ENCODE assay signal across 1 cellular context in the genomic region with DNA sequence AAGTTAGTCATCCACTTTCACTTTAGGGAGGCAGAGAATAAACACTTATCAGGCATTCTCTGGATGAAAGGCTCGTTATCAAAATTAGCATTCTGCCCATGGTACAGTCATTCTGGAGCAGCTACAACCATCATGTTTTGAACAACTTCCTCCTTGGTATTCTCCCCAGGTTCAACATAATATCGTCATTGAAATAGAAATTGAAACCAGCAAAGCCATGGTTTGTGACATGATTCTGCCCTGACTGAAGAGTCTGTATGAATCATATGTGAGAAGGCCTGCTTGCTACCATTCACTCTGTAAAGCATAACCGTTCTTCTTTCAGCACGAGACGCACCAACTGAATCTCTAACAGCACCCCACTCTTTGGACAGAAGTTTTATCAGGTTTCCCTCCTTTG.
TF ChIP-seq lines count a peak whose summit lies in the region.

No MANE protein-coding gene starts in this region.

TF ChIP-seq in GM12878, 131 proteins besides CTCF, POLR2A, EP300 and RAD21 (continued from another document and continues in another):
- TF ChIP-seq, protein P1, sequence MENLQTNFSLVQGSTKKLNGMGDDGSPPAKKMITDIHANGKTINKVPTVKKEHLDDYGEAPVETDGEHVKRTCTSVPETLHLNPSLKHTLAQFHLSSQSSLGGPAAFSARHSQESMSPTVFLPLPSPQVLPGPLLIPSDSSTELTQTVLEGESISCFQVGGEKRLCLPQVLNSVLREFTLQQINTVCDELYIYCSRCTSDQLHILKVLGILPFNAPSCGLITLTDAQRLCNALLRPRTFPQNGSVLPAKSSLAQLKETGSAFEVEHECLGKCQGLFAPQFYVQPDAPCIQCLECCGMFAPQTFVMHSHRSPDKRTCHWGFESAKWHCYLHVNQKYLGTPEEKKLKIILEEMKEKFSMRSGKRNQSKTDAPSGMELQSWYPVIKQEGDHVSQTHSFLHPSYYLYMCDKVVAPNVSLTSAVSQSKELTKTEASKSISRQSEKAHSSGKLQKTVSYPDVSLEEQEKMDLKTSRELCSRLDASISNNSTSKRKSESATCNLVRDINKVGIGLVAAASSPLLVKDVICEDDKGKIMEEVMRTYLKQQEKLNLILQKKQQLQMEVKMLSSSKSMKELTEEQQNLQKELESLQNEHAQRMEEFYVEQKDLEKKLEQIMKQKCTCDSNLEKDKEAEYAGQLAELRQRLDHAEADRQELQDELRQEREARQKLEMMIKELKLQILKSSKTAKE (IDR thresholded peaks at IDR 0.05; ENCODE audit: low read depth, poor library complexity, severe bottlenecking), result no peak
- TF ChIP-seq CHD1 (IDR thresholded peaks at IDR 0.05; ENCODE audit: low read depth, low read length) (no peak), CREM (IDR thresholded peaks at IDR 0.05; ENCODE audit: low read depth) (peak; percentile 57; the same call in 1 of the 2 replicates), NBN (IDR thresholded peaks at IDR 0.05) (no peak), FOXK2 (IDR thresholded peaks at IDR 0.05) (no peak), TCF3 (IDR thresholded peaks at IDR 0.05; ENCODE audit: borderline replicate concordance, insufficient read depth, low read depth, low read length) (no peak), NR2C1 (IDR thresholded peaks at IDR 0.05) (no peak), CBFB (IDR thresholded peaks at IDR 0.05; ENCODE audit: low read depth) (no peak), TCF7 (IDR thresholded peaks at IDR 0.05; ENCODE audit: borderline replicate concordance) (no peak), CREB1 (IDR thresholded peaks at IDR 0.05; ENCODE audit: low read depth) (peak; percentile 57; the same call in 1 of the 2 replicates), JUNB (IDR thresholded peaks at IDR 0.05) (peak; percentile 80), HDAC6 (IDR thresholded peaks at IDR 0.05; ENCODE audit: unreplicated experiment) (no peak), PML (IDR thresholded peaks at IDR 0.05; ENCODE audit: low read length) (no peak), ZNF384 (IDR thresholded peaks at IDR 0.05; ENCODE audit: borderline replicate concordance, low read depth, low read length) (no peak), HCFC1 (IDR thresholded peaks at IDR 0.05; ENCODE audit: low read length) (no peak), NRF1 (conservative IDR thresholded peaks at IDR 0.05; ENCODE audit: low read depth, low read length) (no peak), FOS (IDR thresholded peaks at IDR 0.05; ENCODE audit: borderline replicate concordance, extremely low read depth, insufficient read length) (no peak), NR2C2 (IDR thresholded peaks at IDR 0.05; ENCODE audit: borderline replicate concordance, control insufficient read depth, insufficient read length, low read depth) (no peak), ATF7 (IDR thresholded peaks at IDR 0.05; ENCODE audit: low read depth) (peak; percentile 80; the same call in 1 of the 2 replicates), TCF12 (IDR thresholded peaks at IDR 0.05; ENCODE audit: low read depth, low read length) (no peak), EGR1 (IDR thresholded peaks at IDR 0.05; ENCODE audit: borderline replicate concordance in 1 of 2, low read depth in 2 of 2, low read length in 2 of 2) (no peak), MXI1 (IDR thresholded peaks at IDR 0.05; ENCODE audit: low read depth, low read length) (no peak), SUZ12 (IDR thresholded peaks at IDR 0.05; ENCODE audit: unreplicated experiment) (no peak), YBX1 (IDR thresholded peaks at IDR 0.05) (no peak), HDGF (IDR thresholded peaks at IDR 0.05) (no peak), KAT2A (conservative IDR thresholded peaks at IDR 0.05; ENCODE audit: control insufficient read depth, low read depth, low read length) (no peak), ESRRA (IDR thresholded peaks at IDR 0.05; ENCODE audit: low read length) (no peak), POLR2AphosphoS5 (IDR thresholded peaks at IDR 0.05; ENCODE audit: low read length) (no peak), BRCA1 (IDR thresholded peaks at IDR 0.05; ENCODE audit: low read depth, low read length) (no peak), RFX5 (IDR thresholded peaks at IDR 0.05; ENCODE audit: low read depth, low read length) (no peak), SMC3 (IDR thresholded peaks at IDR 0.05; ENCODE audit: borderline replicate concordance, low read length) (no peak), SP1 (IDR thresholded peaks at IDR 0.05; ENCODE audit: low read depth, low read length) (no peak), IKZF1 (conservative IDR thresholded peaks at IDR 0.05) (no peak), MTA2 (IDR thresholded peaks at IDR 0.05; ENCODE audit: low read depth) (peak; percentile 42; the same call in 1 of the 2 replicates), RBBP5 (conservative IDR thresholded peaks at IDR 0.05) (no peak), ETV6 (conservative IDR thresholded peaks at IDR 0.05 in 1 of 2, IDR thresholded peaks at IDR 0.05 in 1 of 2; ENCODE audit: borderline replicate concordance in 1 of 2, low read depth in 1 of 2) (peak in 1 of 2 experiments; percentile 62; a peak in 1 of 4 replicates), TBL1XR1 (IDR thresholded peaks at IDR 0.05; ENCODE audit: low read depth, low read length) (no peak), ZNF217 (IDR thresholded peaks at IDR 0.05) (no peak), EED (IDR thresholded peaks at IDR 0.05; ENCODE audit: low read depth) (peak; percentile 13; the same call in 1 of the 2 replicates), STAT3 (IDR thresholded peaks at IDR 0.05; ENCODE audit: low read depth, low read length) (no peak), ZZZ3 (IDR thresholded peaks at IDR 0.05; ENCODE audit: control insufficient read depth, insufficient read length, low read depth) (no peak), ZBED1 (IDR thresholded peaks at IDR 0.05; ENCODE audit: borderline replicate concordance) (peak; percentile 46; the same call in 1 of the 2 replicates), MEF2B (IDR thresholded peaks at IDR 0.05; ENCODE audit: partially characterized antibody, poor library complexity, severe bottlenecking) (no peak), MEF2A (IDR thresholded peaks at IDR 0.05; ENCODE audit: insufficient read depth, low read depth, low read length) (0 out of 2 replicates have a peak, but pooled peaks have one; percentile 34), ZNF207 (IDR thresholded peaks at IDR 0.05; ENCODE audit: borderline replicate concordance) (no peak), SREBF1 (IDR thresholded peaks at IDR 0.05; ENCODE audit: low read length) (no peak), CBX3 (IDR thresholded peaks at IDR 0.05; ENCODE audit: borderline replicate concordance, low read depth) (no peak), KDM1A (IDR thresholded peaks at IDR 0.05; ENCODE audit: borderline replicate concordance) (no peak), SIN3A (IDR thresholded peaks at IDR 0.05; ENCODE audit: low read depth, low read length) (no peak), NR2F1 (conservative IDR thresholded peaks at IDR 0.05) (no peak), NFXL1 (IDR thresholded peaks at IDR 0.05; ENCODE audit: borderline replicate concordance) (no peak)
- TF ChIP-seq, protein P2, sequence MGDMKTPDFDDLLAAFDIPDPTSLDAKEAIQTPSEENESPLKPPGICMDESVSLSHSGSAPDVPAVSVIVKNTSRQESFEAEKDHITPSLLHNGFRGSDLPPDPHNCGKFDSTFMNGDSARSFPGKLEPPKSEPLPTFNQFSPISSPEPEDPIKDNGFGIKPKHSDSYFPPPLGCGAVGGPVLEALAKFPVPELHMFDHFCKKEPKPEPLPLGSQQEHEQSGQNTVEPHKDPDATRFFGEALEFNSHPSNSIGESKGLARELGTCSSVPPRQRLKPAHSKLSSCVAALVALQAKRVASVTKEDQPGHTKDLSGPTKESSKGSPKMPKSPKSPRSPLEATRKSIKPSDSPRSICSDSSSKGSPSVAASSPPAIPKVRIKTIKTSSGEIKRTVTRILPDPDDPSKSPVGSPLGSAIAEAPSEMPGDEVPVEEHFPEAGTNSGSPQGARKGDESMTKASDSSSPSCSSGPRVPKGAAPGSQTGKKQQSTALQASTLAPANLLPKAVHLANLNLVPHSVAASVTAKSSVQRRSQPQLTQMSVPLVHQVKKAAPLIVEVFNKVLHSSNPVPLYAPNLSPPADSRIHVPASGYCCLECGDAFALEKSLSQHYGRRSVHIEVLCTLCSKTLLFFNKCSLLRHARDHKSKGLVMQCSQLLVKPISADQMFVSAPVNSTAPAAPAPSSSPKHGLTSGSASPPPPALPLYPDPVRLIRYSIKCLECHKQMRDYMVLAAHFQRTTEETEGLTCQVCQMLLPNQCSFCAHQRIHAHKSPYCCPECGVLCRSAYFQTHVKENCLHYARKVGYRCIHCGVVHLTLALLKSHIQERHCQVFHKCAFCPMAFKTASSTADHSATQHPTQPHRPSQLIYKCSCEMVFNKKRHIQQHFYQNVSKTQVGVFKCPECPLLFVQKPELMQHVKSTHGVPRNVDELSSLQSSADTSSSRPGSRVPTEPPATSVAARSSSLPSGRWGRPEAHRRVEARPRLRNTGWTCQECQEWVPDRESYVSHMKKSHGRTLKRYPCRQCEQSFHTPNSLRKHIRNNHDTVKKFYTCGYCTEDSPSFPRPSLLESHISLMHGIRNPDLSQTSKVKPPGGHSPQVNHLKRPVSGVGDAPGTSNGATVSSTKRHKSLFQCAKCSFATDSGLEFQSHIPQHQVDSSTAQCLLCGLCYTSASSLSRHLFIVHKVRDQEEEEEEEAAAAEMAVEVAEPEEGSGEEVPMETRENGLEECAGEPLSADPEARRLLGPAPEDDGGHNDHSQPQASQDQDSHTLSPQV (IDR thresholded peaks at IDR 0.05), result no peak
- TF ChIP-seq, protein P3, sequence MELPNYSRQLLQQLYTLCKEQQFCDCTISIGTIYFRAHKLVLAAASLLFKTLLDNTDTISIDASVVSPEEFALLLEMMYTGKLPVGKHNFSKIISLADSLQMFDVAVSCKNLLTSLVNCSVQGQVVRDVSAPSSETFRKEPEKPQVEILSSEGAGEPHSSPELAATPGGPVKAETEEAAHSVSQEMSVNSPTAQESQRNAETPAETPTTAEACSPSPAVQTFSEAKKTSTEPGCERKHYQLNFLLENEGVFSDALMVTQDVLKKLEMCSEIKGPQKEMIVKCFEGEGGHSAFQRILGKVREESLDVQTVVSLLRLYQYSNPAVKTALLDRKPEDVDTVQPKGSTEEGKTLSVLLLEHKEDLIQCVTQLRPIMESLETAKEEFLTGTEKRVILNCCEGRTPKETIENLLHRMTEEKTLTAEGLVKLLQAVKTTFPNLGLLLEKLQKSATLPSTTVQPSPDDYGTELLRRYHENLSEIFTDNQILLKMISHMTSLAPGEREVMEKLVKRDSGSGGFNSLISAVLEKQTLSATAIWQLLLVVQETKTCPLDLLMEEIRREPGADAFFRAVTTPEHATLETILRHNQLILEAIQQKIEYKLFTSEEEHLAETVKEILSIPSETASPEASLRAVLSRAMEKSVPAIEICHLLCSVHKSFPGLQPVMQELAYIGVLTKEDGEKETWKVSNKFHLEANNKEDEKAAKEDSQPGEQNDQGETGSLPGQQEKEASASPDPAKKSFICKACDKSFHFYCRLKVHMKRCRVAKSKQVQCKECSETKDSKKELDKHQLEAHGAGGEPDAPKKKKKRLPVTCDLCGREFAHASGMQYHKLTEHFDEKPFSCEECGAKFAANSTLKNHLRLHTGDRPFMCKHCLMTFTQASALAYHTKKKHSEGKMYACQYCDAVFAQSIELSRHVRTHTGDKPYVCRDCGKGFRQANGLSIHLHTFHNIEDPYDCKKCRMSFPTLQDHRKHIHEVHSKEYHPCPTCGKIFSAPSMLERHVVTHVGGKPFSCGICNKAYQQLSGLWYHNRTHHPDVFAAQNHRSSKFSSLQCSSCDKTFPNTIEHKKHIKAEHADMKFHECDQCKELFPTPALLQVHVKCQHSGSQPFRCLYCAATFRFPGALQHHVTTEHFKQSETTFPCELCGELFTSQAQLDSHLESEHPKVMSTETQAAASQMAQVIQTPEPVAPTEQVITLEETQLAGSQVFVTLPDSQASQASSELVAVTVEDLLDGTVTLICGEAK (IDR thresholded peaks at IDR 0.05; ENCODE audit: borderline replicate concordance), result no peak
- TF ChIP-seq, protein P4, sequence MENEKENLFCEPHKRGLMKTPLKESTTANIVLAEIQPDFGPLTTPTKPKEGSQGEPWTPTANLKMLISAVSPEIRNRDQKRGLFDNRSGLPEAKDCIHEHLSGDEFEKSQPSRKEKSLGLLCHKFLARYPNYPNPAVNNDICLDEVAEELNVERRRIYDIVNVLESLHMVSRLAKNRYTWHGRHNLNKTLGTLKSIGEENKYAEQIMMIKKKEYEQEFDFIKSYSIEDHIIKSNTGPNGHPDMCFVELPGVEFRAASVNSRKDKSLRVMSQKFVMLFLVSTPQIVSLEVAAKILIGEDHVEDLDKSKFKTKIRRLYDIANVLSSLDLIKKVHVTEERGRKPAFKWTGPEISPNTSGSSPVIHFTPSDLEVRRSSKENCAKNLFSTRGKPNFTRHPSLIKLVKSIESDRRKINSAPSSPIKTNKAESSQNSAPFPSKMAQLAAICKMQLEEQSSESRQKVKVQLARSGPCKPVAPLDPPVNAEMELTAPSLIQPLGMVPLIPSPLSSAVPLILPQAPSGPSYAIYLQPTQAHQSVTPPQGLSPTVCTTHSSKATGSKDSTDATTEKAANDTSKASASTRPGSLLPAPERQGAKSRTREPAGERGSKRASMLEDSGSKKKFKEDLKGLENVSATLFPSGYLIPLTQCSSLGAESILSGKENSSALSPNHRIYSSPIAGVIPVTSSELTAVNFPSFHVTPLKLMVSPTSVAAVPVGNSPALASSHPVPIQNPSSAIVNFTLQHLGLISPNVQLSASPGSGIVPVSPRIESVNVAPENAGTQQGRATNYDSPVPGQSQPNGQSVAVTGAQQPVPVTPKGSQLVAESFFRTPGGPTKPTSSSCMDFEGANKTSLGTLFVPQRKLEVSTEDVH (IDR thresholded peaks at IDR 0.05; ENCODE audit: low read depth, partially characterized antibody), result no peak
- TF ChIP-seq, protein P5, sequence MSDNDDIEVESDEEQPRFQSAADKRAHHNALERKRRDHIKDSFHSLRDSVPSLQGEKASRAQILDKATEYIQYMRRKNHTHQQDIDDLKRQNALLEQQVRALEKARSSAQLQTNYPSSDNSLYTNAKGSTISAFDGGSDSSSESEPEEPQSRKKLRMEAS (IDR thresholded peaks at IDR 0.05; ENCODE audit: low read depth, low read length), result no peak
- TF ChIP-seq, protein P6, sequence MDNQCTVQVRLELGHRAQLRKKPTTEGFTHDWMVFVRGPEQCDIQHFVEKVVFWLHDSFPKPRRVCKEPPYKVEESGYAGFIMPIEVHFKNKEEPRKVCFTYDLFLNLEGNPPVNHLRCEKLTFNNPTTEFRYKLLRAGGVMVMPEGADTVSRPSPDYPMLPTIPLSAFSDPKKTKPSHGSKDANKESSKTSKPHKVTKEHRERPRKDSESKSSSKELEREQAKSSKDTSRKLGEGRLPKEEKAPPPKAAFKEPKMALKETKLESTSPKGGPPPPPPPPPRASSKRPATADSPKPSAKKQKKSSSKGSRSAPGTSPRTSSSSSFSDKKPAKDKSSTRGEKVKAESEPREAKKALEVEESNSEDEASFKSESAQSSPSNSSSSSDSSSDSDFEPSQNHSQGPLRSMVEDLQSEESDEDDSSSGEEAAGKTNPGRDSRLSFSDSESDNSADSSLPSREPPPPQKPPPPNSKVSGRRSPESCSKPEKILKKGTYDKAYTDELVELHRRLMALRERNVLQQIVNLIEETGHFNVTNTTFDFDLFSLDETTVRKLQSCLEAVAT (IDR thresholded peaks at IDR 0.05), result no peak
- TF ChIP-seq, protein P7, sequence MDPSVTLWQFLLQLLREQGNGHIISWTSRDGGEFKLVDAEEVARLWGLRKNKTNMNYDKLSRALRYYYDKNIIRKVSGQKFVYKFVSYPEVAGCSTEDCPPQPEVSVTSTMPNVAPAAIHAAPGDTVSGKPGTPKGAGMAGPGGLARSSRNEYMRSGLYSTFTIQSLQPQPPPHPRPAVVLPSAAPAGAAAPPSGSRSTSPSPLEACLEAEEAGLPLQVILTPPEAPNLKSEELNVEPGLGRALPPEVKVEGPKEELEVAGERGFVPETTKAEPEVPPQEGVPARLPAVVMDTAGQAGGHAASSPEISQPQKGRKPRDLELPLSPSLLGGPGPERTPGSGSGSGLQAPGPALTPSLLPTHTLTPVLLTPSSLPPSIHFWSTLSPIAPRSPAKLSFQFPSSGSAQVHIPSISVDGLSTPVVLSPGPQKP (IDR thresholded peaks at IDR 0.05; ENCODE audit: low read depth, low read length), result no peak
